In the genomic region with DNA sequence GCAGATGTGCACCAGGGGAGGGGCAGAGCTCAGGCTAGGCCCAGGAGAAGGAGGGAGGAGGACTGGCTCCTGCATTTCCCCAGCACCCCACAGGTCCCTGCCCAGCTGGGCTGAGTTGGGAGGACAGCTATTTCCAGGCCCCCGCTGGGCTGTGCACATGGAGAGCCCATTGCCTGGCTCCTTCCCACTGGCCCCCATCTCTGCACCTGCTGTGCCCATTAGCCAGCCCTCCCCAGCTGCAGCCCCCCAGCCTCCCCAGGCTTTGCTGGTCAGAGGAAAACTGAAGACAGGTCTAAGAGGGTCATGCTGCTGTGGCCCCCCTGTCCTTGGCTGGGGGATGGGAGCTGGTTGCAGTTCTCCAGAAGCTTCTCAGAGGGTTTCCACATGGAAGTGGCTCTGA, we compare ENCODE assay signal across 22 cellular contexts.
A peak's percentile ranks its signal among the peaks of the same experiment; 100 is the strongest.
DNase-seq lines count a peak whose midpoint lies in the region; ATAC-seq and TF ChIP-seq lines count a peak whose summit lies in the region.
"Had no signal": no experiment of that assay in that cellular context is flagged by ENCODE, and none has a peak within 500 bp of the region (broad histone marks: within the 10 kb centered on the region; RNA-seq: fewer than 3 reads in every experiment).

No MANE protein-coding gene starts in this region.

- ATAC-seq in RWPE2 (ENCODE audit: low read depth) (no peak), left lobe of liver (no peak), esophagus mucosa (no peak), HG03342 (IDR thresholded peaks at IDR 0.05; ENCODE audit: unreplicated experiment) (no peak)

- H3K36me3 ChIP-seq in RWPE2 (ENCODE audit: low read depth) = no peaks in the 10 kb centered on the region
- H3K36me3 ChIP-seq in sigmoid colon = no peaks in the 10 kb centered on the region

- H3K4me3 ChIP-seq in RWPE2 (ENCODE audit: severe bottlenecking) (no peak overlapping the region), sigmoid colon (no peak overlapping the region)

- H3K27ac Mint-ChIP-seq in activated T-cell treated with anti-CD3 and anti-CD28 coated beads, Interleukin-2, amount 50 U/mL, for 24 hours = no peak overlapping the region

- no peak for TF ChIP-seq POLR2A in sigmoid colon (IDR thresholded peaks at IDR 0.05)

- no peaks in the 10 kb centered on the region for H3K4me1 Mint-ChIP-seq in activated T-cell treated with anti-CD3 and anti-CD28 coated beads, Interleukin-2, amount 50 U/mL, for 24 hours (ENCODE audit: low read depth)

- H3K4me1 ChIP-seq in RWPE2 (ENCODE audit: insufficient read depth, poor library complexity, severe bottlenecking) (peaks cover 2% of the 10 kb centered on the region), sigmoid colon (peaks cover 0 to 11% (median 6%) of the 10 kb centered on the region in 4 donors)

- TF ChIP-seq CTCF in RWPE2 (IDR thresholded peaks at IDR 0.05; ENCODE audit: poor library complexity, severe bottlenecking) = no peak
- TF ChIP-seq CTCF in sigmoid colon (IDR thresholded peaks at IDR 0.05) = no peak

- H3K27ac ChIP-seq in RWPE2 (ENCODE audit: poor library complexity, severe bottlenecking) = no peak overlapping the region
- H3K27ac ChIP-seq in sigmoid colon = no peak overlapping the region
- H3K27ac ChIP-seq: KMS-11 had no signal

- no peaks in the 10 kb centered on the region for H3K36me3 Mint-ChIP-seq in activated T-cell treated with anti-CD3 and anti-CD28 coated beads, Interleukin-2, amount 50 U/mL, for 24 hours (ENCODE audit: low read depth)
- H3K36me3 Mint-ChIP-seq: IgD-negative memory B cell had no signal

- 92 to 94% methylated on average over 1 of the region's 1 CpG for WGBS in sigmoid colon, 2 donors

- peaks cover 4% of the 10 kb centered on the region for H3K9me3 ChIP-seq in RWPE2 (ENCODE audit: severe bottlenecking)
- H3K9me3 ChIP-seq in sigmoid colon = peaks cover 0 to 8% (median 0%) of the 10 kb centered on the region in 4 donors

- no peaks in the 10 kb centered on the region for H3K27me3 ChIP-seq in RWPE2 (ENCODE audit: insufficient read depth, poor library complexity, severe bottlenecking)
- H3K27me3 ChIP-seq in sigmoid colon = no peaks in the 10 kb centered on the region

- intact Hi-C loops in sigmoid colon (cut with DNase I) = no loop called here

- H3K27me3 Mint-ChIP-seq in activated T-cell treated with anti-CD3 and anti-CD28 coated beads, Interleukin-2, amount 50 U/mL, for 24 hours = no peaks in the 10 kb centered on the region
- H3K27me3 Mint-ChIP-seq: IgD-negative memory B cell had no signal

- peaks cover 16% of the 10 kb centered on the region for H3K9me3 Mint-ChIP-seq in activated T-cell treated with anti-CD3 and anti-CD28 coated beads, Interleukin-2, amount 50 U/mL, for 24 hours

- no peak overlapping the region for H3K4me3 Mint-ChIP-seq in activated T-cell treated with anti-CD3 and anti-CD28 coated beads, Interleukin-2, amount 50 U/mL, for 24 hours
- H3K4me3 Mint-ChIP-seq: IgD-negative memory B cell had no signal

- peak; percentile 7 for DNase-seq in D341Med (ENCODE audit: low spot score)
- peak; percentile 42 for DNase-seq in RWPE2 (ENCODE audit: low spot score)
- DNase-seq in left lobe of liver (ENCODE audit: low spot score) = peak; percentile 12
- DNase-seq in sigmoid colon = peak; percentile 41
- no peak for DNase-seq in activated naive CD4-positive, alpha-beta T cell treated with Interleukin-2 at 50 U/mL for 16 hours
- no peak for DNase-seq in activated T-cell treated with anti-CD3 and anti-CD28 coated beads, Interleukin-2, amount 50 U/mL, for 24 hours
- DNase-seq: Calu3, DMS153, GOT3, HCEC 1CT, MM.1S, NCI-H1694, NCI-H2081, NCI-H2227 treated with DMSO at 0.1 percent for 48 hours, NCI-H510A, NCI-H69, RPMI8226, SHP77 had no signal

- TF ChIP-seq EP300 in sigmoid colon (IDR thresholded peaks at IDR 0.05) = no peak

Comparison
In these comparisons a context has a peak if more than half of its experiments do, and no peak if none do; other contexts are left out.
1. DNase-seq: peak in D341Med (single experiment), RWPE2 (single experiment), left lobe of liver (single experiment) and sigmoid colon (single experiment); none in activated naive CD4-positive, alpha-beta T cell treated with Interleukin-2 at 50 U/mL for 16 hours (single experiment) and activated T-cell treated with anti-CD3 and anti-CD28 coated beads, Interleukin-2, amount 50 U/mL, for 24 hours (single experiment).